Comparison of ENCODE assay signal across 8 cellular contexts in genomic region chr3:14143826-14144225, GRCh38. TPM values are rescaled to one million over a fixed set of nuclear protein-coding genes. Genes with fewer than 3 reads are reported as not detected.
DNase-seq lines count a peak whose midpoint lies in the region; ATAC-seq, FAIRE-seq and TF ChIP-seq lines count a peak whose summit lies in the region.

No MANE protein-coding gene starts in this region.

- DNase-seq in NCI-H2107 treated with DMSO at 0.1 percent for 48 hours (lab: John Stamatoyannopoulos, UW; ENCODE audit: unreplicated experiment) = peak; percentile 1
- no peak for DNase-seq in NCI-H2107 (lab: John Stamatoyannopoulos, UW)
- no peak for DNase-seq in T-cell
- peak; percentile 96 for DNase-seq in fibroblast of peridontal ligament (ENCODE audit: extremely low read depth)
- peak; percentile 90 for DNase-seq in osteoblast (ENCODE audit: insufficient read length, low spot score, missing footprints)
- no peak for DNase-seq in progenitor cell of endocrine pancreas (ENCODE audit: low spot score, unreplicated experiment)
- no peak for DNase-seq in frontal cortex (ENCODE audit: low spot score in 2 of 2)
- DNase-seq in OCI-M2 (lab: John Stamatoyannopoulos, UW; ENCODE audit: unreplicated experiment) = no peak

- H3K79me2 ChIP-seq in osteoblast (ENCODE audit: insufficient read depth, low read length) = no peaks in the 10 kb centered on the region

- CTCF ChIA-PET in T-cell (lab: Charles Lee) = interaction anchor here in 1 of 2 donors (1.0 to 2.3 kb wide), 5 partner anchors 19 to 497 kb away, joined by 3 to 26 read pairs (median 5); partner anchors contain the start of genes CHCHD4, LSM3 and TMEM43

- ATAC-seq in T-cell (replicated peaks in 1 of 4) = no peak

- H3K27me3 ChIP-seq in osteoblast (ENCODE audit: insufficient read depth, low read length) = no peaks in the 10 kb centered on the region

- H3K4me2 ChIP-seq in osteoblast (ENCODE audit: insufficient read depth, low read length) = peak overlapping the region; percentile 70

- POLR2A ChIA-PET in T-cell (lab: Charles Lee) = interaction anchor here (0.6 to 6.6 kb wide), 10 partner anchors 9 to 1668 kb away, joined by 3 to 78 read pairs (median 6); partner anchors contain the start of genes LSM3 (in 2 of the 2), XPC (in 2 of the 2), CHCHD4 (in 1 of the 2) and TMEM43 (in 1 of the 2)

- no peak for FAIRE-seq in frontal cortex (lab: Jason Lieb, UNC)

- H3K9me3 Mint-ChIP-seq in T-cell = no peaks in the 10 kb centered on the region
- no peaks in the 10 kb centered on the region for H3K9me3 Mint-ChIP-seq in progenitor cell of endocrine pancreas (ENCODE audit: low read depth)

- no peaks in the 10 kb centered on the region for H3K9me3 ChIP-seq in osteoblast (ENCODE audit: low read depth, low read length)

- peaks cover 54% of the 10 kb centered on the region for H3K36me3 ChIP-seq in osteoblast (ENCODE audit: insufficient read depth, low read length)

- H3K4me3 ChIP-seq in osteoblast (ENCODE audit: insufficient read depth, low read length) = peak overlapping the region; percentile 22

- TF ChIP-seq CTCF in osteoblast (IDR thresholded peaks at IDR 0.05; ENCODE audit: extremely low read depth, low read depth, low read length) (no peak), progenitor cell of endocrine pancreas (IDR thresholded peaks at IDR 0.05; ENCODE audit: unreplicated experiment) (no peak)

- H3K27me3 Mint-ChIP-seq in T-cell (no peaks in the 10 kb centered on the region), progenitor cell of endocrine pancreas (no peaks in the 10 kb centered on the region)

- H3K4me1 Mint-ChIP-seq in T-cell = peaks cover 48 to 71% (median 66%) of the 10 kb centered on the region in 3 donors
- peaks cover 4% of the 10 kb centered on the region for H3K4me1 Mint-ChIP-seq in progenitor cell of endocrine pancreas (ENCODE audit: low read depth)

- H3K27ac ChIP-seq in osteoblast (ENCODE audit: low read depth, low read length) = peak overlapping the region; percentile 98

- no peaks in the 10 kb centered on the region for H4K20me1 ChIP-seq in osteoblast (ENCODE audit: insufficient read depth, low read length)

- H3K27ac Mint-ChIP-seq in T-cell (peak overlapping the region; percentile 98 to 100), progenitor cell of endocrine pancreas (no peak overlapping the region)

- H3K4me1 ChIP-seq in osteoblast (ENCODE audit: insufficient read depth, low read length) = peaks cover 46% of the 10 kb centered on the region

- H3K36me3 Mint-ChIP-seq in T-cell (peaks cover 44% of the 10 kb centered on the region), progenitor cell of endocrine pancreas (ENCODE audit: insufficient read depth) (peaks cover 11% of the 10 kb centered on the region)

- H3K4me3 Mint-ChIP-seq in T-cell (peak overlapping the region in 2 of 3 donors; percentile 39 to 65), progenitor cell of endocrine pancreas (ENCODE audit: low read depth) (no peak overlapping the region)

- H2AFZ ChIP-seq in osteoblast (ENCODE audit: low read length) = no peak overlapping the region

RNA-seq across cellular contexts. Expression of gene TMEM43, which starts 19.0 kb away (rescaled TPM):
- total RNA-seq in T-cell (10 to 100 TPM; 36.9 to 76.3 (median 63.6) TPM), osteoblast (138 and 145 TPM in 2 replicates), progenitor cell of endocrine pancreas (38.2 and 40.0 TPM in 2 replicates), frontal cortex (38.7 TPM)

RNA-seq across cellular contexts. Expression of gene CHCHD4, which starts 19.2 kb away (rescaled TPM):
- 1 to 10 TPM; 2.7 to 8.4 (median 8.3) TPM for total RNA-seq in T-cell
- total RNA-seq in osteoblast = 9.1 and 10.1 TPM in 2 replicates
- 10.8 and 12.7 TPM in 2 replicates for total RNA-seq in progenitor cell of endocrine pancreas
- 8.6 TPM for total RNA-seq in frontal cortex

RNA-seq across cellular contexts. Expression of gene XPC, which starts 34.6 kb away (rescaled TPM):
- 10 to 100 TPM; 67.8 to 90.7 (median 76.9) TPM for total RNA-seq in T-cell
- total RNA-seq in osteoblast = 50.1 and 52.1 TPM in 2 replicates
- total RNA-seq in progenitor cell of endocrine pancreas = 40.1 and 43.0 TPM in 2 replicates
- total RNA-seq in frontal cortex = 9.8 TPM

RNA-seq across cellular contexts. Expression of gene LSM3, which starts 34.8 kb away (rescaled TPM):
- total RNA-seq in T-cell (1 to 10 TPM; 6.7 to 8.4 (median 7.3) TPM), osteoblast (5.1 and 5.6 TPM in 2 replicates), progenitor cell of endocrine pancreas (13.2 and 13.4 TPM in 2 replicates), frontal cortex (13.5 TPM)

Comparison
In these comparisons a context has a peak if more than half of its experiments do, and no peak if none do; other contexts are left out.
1. DNase-seq: peak in NCI-H2107 treated with DMSO at 0.1 percent for 48 hours (single experiment), fibroblast of peridontal ligament (single experiment) and osteoblast (single experiment); none in NCI-H2107 (single experiment), T-cell (0 of 34), progenitor cell of endocrine pancreas (single experiment), frontal cortex (0 of 2) and OCI-M2 (single experiment).